10 cellular contexts compared by ENCODE assay signal in the genomic region with DNA sequence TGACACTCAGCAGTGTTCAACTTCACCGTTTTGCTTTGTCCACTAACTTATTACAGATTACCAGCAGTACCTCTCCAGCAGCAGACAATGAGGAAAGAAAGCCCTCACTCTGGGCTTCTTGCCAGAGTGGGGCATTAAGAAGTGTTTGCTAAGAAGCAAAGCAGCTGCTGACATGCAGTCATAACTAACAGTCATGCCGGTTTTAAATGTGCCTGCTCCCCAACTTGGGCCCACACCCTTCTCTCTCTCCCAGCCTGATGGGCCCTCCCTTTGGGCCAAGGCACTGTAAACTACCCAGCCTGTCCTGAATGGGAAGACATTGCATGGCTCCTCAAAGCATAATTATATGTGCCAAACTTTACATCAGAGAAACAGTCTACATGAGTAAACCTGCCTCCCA. TPM values are rescaled to one million over a fixed set of nuclear protein-coding genes. Genes with fewer than 3 reads are reported as not detected.
A peak's percentile ranks its signal among the peaks of the same experiment; 100 is the strongest.
DNase-seq lines count a peak whose midpoint lies in the region; ATAC-seq and TF ChIP-seq lines count a peak whose summit lies in the region.
"Had no signal": no experiment of that assay in that cellular context is flagged by ENCODE, and none has a peak within 500 bp of the region (broad histone marks: within the 10 kb centered on the region; RNA-seq: fewer than 3 reads in every experiment).

No MANE protein-coding gene starts in this region.

- no peak overlapping the region for H3K27ac Mint-ChIP-seq in WTC11

- intact Hi-C loops in left colon (cut with DNase I, micrococcal nuclease), result no loop called here

- TF ChIP-seq CTCF in WERI-Rb-1 (IDR thresholded peaks at IDR 0.05; ENCODE audit: low read depth, low read length), result no peak
- TF ChIP-seq CTCF in WTC11 (IDR thresholded peaks at IDR 0.05), result no peak

- DNase-seq in DMS53 (lab: John Stamatoyannopoulos, UW) (peak; percentile 80), LoVo (ENCODE audit: low spot score) (peak; percentile 57), WERI-Rb-1 (peak; percentile 70), left colon (peak; percentile 52 to 60), WTC11 (ENCODE audit: low spot score) (no peak), KG1 (lab: John Stamatoyannopoulos, UW) (no peak)
- no peak for DNase-seq in stimulated activated CD4-positive, alpha-beta T cell treated with anti-CD3 and anti-CD28 coated beads, Interleukin-2, amount 100 ng/mL, for 24 hours

- H3K4me1 Mint-ChIP-seq in WTC11, result no peaks in the 10 kb centered on the region

- peaks cover 11% of the 10 kb centered on the region for H3K36me3 Mint-ChIP-seq in WTC11

- no peaks in the 10 kb centered on the region for H3K27me3 Mint-ChIP-seq in WTC11 (ENCODE audit: low read depth)

- peaks cover 26% of the 10 kb centered on the region for H3K9me3 Mint-ChIP-seq in WTC11

- H3K9me3 ChIP-seq in WERI-Rb-1 (ENCODE audit: severe bottlenecking), result peaks cover 21% of the 10 kb centered on the region

- peak overlapping the region; percentile 28 for H3K27ac ChIP-seq in WERI-Rb-1

- H3K27me3 ChIP-seq in WERI-Rb-1 (ENCODE audit: insufficient read depth, low read depth, severe bottlenecking), result no peaks in the 10 kb centered on the region

- CTCF ChIA-PET in WTC11 (lab: Charles Lee), result no interaction called here

- ATAC-seq in left colon, result peak; percentile 96
- no peak for ATAC-seq in WTC11
- ATAC-seq in GM21619 (IDR thresholded peaks at IDR 0.05; ENCODE audit: unreplicated experiment), result no peak

- no peak overlapping the region for H3K4me3 ChIP-seq in WERI-Rb-1 (ENCODE audit: low read depth, low read length)

- H3K36me3 ChIP-seq in WERI-Rb-1, result no peaks in the 10 kb centered on the region

- no peak overlapping the region for H3K4me3 Mint-ChIP-seq in WTC11

- POLR2A ChIA-PET in WTC11 (lab: Charles Lee), result no interaction called here

TF ChIP-seq in WTC11, 78 proteins besides CTCF, POLR2A, EP300 and RAD21:
- TF ChIP-seq KAT7 (CRISPR knock-in tag; IDR thresholded peaks at IDR 0.05; ENCODE audit: borderline replicate concordance) (no peak), ZNF219 (CRISPR knock-in tag; IDR thresholded peaks at IDR 0.05; ENCODE audit: borderline replicate concordance) (no peak), E2F1 (CRISPR knock-in tag; IDR thresholded peaks at IDR 0.05) (no peak), E2F5 (CRISPR knock-in tag; IDR thresholded peaks at IDR 0.05) (no peak), GTF2I (CRISPR knock-in tag; conservative IDR thresholded peaks at IDR 0.05) (no peak)
- TF ChIP-seq, protein P1, sequence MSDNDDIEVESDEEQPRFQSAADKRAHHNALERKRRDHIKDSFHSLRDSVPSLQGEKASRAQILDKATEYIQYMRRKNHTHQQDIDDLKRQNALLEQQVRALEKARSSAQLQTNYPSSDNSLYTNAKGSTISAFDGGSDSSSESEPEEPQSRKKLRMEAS (CRISPR knock-in tag; IDR thresholded peaks at IDR 0.05), result no peak
- TF ChIP-seq, protein P2, sequence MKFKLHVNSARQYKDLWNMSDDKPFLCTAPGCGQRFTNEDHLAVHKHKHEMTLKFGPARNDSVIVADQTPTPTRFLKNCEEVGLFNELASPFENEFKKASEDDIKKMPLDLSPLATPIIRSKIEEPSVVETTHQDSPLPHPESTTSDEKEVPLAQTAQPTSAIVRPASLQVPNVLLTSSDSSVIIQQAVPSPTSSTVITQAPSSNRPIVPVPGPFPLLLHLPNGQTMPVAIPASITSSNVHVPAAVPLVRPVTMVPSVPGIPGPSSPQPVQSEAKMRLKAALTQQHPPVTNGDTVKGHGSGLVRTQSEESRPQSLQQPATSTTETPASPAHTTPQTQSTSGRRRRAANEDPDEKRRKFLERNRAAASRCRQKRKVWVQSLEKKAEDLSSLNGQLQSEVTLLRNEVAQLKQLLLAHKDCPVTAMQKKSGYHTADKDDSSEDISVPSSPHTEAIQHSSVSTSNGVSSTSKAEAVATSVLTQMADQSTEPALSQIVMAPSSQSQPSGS (CRISPR knock-in tag; IDR thresholded peaks at IDR 0.05; ENCODE audit: borderline replicate concordance, low read depth), result no peak
TF ChIP-seq in WTC11: peak in this region for 0.

RNA-seq across cellular contexts. Expression of gene HHIP, which starts 54.6 kb away (rescaled TPM):
- total RNA-seq in left colon (1 to 10 TPM; 4.9 to 6.1 TPM), WTC11 (2021) (0.14 to 0.27 TPM (median 0.22 TPM) in 3 replicates)
- total RNA-seq: activated CD8-positive, alpha-beta memory T cell treated with anti-CD3 and anti-CD28 coated beads for 36 hours; mononuclear cell had no signal

Comparison
In these comparisons a context has a peak if more than half of its experiments do, and no peak if none do; other contexts are left out.
1. DNase-seq: peak in DMS53 (single experiment), LoVo (single experiment), WERI-Rb-1 (single experiment) and left colon (2 of 2); none in WTC11 (single experiment), KG1 (single experiment) and stimulated activated CD4-positive, alpha-beta T cell treated with anti-CD3 and anti-CD28 coated beads, Interleukin-2, amount 100 ng/mL, for 24 hours (0 of 2).